Comparison of ENCODE assay signal across 5 cellular contexts in genomic region chr1:47157957-47158356, GRCh38. TPM values are rescaled to one million over a fixed set of nuclear protein-coding genes. Genes with fewer than 3 reads are reported as not detected.
"Had no signal": no experiment of that assay in that cellular context is flagged by ENCODE, and none has a peak within 500 bp of the region (broad histone marks: within the 10 kb centered on the region; RNA-seq: fewer than 3 reads in every experiment).

No MANE protein-coding gene starts in this region.

RNA-seq across cellular contexts. Expression of gene CYP4A22, which starts 20.7 kb away (rescaled TPM):
- total RNA-seq: HT-29, HT1080, IMR-90 had no signal
- polyA plus RNA-seq: IgD-negative memory B cell, IMR-90, K562 had no signal

RNA-seq across cellular contexts. Expression of gene PDZK1IP1, which starts 31.9 kb away (rescaled TPM):
- total RNA-seq: HT1080, IMR-90 had no signal
- polyA plus RNA-seq: IMR-90 had no signal
